ENCODE assay signal across 13 cellular contexts in the genomic region with DNA sequence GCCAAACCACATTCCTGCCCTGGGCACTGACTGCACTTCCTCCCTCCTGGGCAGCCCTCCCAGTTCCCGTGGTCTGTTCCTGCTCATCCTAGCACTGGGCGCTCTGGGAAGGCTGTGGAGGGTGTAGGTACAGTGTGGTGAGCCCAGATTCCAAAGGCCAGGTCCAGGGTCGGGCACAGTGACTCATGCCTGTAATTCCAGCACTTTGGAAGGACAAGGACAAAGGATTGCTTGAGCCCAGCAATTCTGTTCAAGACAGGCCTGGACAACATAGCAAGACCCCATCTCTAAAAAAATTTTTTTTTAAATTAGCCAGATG. TPM values are rescaled to one million over a fixed set of nuclear protein-coding genes. Genes with fewer than 3 reads are reported as not detected.
DNase-seq lines count a peak whose midpoint lies in the region; ATAC-seq, FAIRE-seq and TF ChIP-seq lines count a peak whose summit lies in the region.
"Had no signal": no experiment of that assay in that cellular context is flagged by ENCODE, and none has a peak within 500 bp of the region (broad histone marks: within the 10 kb centered on the region; RNA-seq: fewer than 3 reads in every experiment).

No MANE protein-coding gene starts in this region.

- peak; percentile 88 for ATAC-seq in left lobe of liver
- ATAC-seq in HG02588 (IDR thresholded peaks at IDR 0.05; ENCODE audit: unreplicated experiment) = no peak

- TF ChIP-seq CTCF in AG10803 (conservative IDR thresholded peaks at IDR 0.05; ENCODE audit: low read length) = no peak

- H3K4me3 ChIP-seq in AG10803 (ENCODE audit: low read length) = no peak overlapping the region
- H3K4me3 ChIP-seq: thyroid gland had no signal

- no peak for FAIRE-seq in HTR-8/SVneo (lab: Jason Lieb, UNC)

- DNase-seq in AG10803 (ENCODE audit: low read depth) (peak; percentile 19), HTR-8/SVneo (ENCODE audit: insufficient read length, low spot score) (peak; percentile 39), astrocyte of the hippocampus (ENCODE audit: low read depth, low spot score) (peak; percentile 62), left lobe of liver (ENCODE audit: low spot score) (peak; percentile 93), GM03348 (ENCODE audit: low spot score) (no peak), DMS53 (lab: John Stamatoyannopoulos, UW) (no peak)
- no peak for DNase-seq in stimulated activated CD4-positive, alpha-beta T cell treated with anti-CD3 and anti-CD28 coated beads, Interleukin-4, amount 100 ng/mL, for 24 hours
- DNase-seq: central memory CD4-positive, alpha-beta T cell; erythroblast; NCI-H526 treated with DMSO at 0.1 percent for 48 hours; nucleus accumbens; thyroid gland had no signal

RNA-seq across cellular contexts. Expression of gene C16orf74, which starts 30.6 kb away (rescaled TPM):
- total RNA-seq in left lobe of liver = 0.30 TPM

RNA-seq across cellular contexts. Expression of gene GINS2, which starts 31.5 kb away (rescaled TPM):
- 0.88 TPM for total RNA-seq in left lobe of liver

Comparison
In these comparisons a context has a peak if more than half of its experiments do, and no peak if none do; other contexts are left out.
1. DNase-seq: peak in AG10803 (single experiment), HTR-8/SVneo (single experiment), astrocyte of the hippocampus (single experiment) and left lobe of liver (single experiment); none in stimulated activated CD4-positive, alpha-beta T cell treated with anti-CD3 and anti-CD28 coated beads, Interleukin-4, amount 100 ng/mL, for 24 hours (single experiment), GM03348 (single experiment) and DMS53 (single experiment).